Comparison of ENCODE assay signal across 10 cellular contexts in genomic region chr3:152320201-152320617, GRCh38. TPM values are rescaled to one million over a fixed set of nuclear protein-coding genes. Genes with fewer than 3 reads are reported as not detected.
DNase-seq lines count a peak whose midpoint lies in the region; ATAC-seq, FAIRE-seq and TF ChIP-seq lines count a peak whose summit lies in the region.
"Had no signal": no experiment of that assay in that cellular context is flagged by ENCODE, and none has a peak within 500 bp of the region (broad histone marks: within the 10 kb centered on the region; RNA-seq: fewer than 3 reads in every experiment).

No MANE protein-coding gene starts in this region.

- H3K4me1 ChIP-seq in A673 (ENCODE audit: insufficient read depth, low read length, poor library complexity, severe bottlenecking) = peaks cover 65% of the 10 kb centered on the region
- H3K4me1 ChIP-seq in K562 (replicated peaks in 1 of 2; ENCODE audit: control insufficient read depth in 2 of 2, insufficient read depth in 2 of 2, low read length in 2 of 2) = peaks cover 5 to 51% of the 10 kb centered on the region in 2 experiments; a peak in 3 of 5 replicates
- peaks cover 93% of the 10 kb centered on the region for H3K4me1 ChIP-seq in lower lobe of right lung
- H3K4me1 ChIP-seq in tibial nerve = peaks cover 0 to 100% (median 59%) of the 10 kb centered on the region in 4 donors
- H3K4me1 ChIP-seq: Caco-2 had no signal

- TF ChIP-seq POLR2A in K562 (conservative IDR thresholded peaks at IDR 0.05) = no peak
- no peak for TF ChIP-seq POLR2A in tibial nerve (IDR thresholded peaks at IDR 0.05)

- intact Hi-C loops in A673 (cut with micrococcal nuclease; ENCODE audit: unreplicated experiment) (no loop called here), K562 (cut with micrococcal nuclease) (loop anchor here (1.0 to 5.0 kb wide), 2 partner anchors 48 to 77 kb away; no protein-coding TSS in a partner anchor), lower lobe of right lung (cut with DNase I) (no loop called here)

- peak; percentile 91 for FAIRE-seq in K562 (lab: Jason Lieb, UNC)

- CTCF ChIA-PET in A673 (lab: Charles Lee) (no interaction called here), K562 (lab: Yijun Ruan, JAX; ENCODE audit: low intra/inter-chr PET ratio) (no interaction called here)

- H3K9me3 ChIP-seq in A673 (ENCODE audit: low read depth, low read length, poor library complexity, severe bottlenecking) = no peaks in the 10 kb centered on the region
- H3K9me3 ChIP-seq in K562 (replicated peaks; ENCODE audit: control insufficient read depth, insufficient read depth, low read depth, low read length) = no peaks in the 10 kb centered on the region
- H3K9me3 ChIP-seq in lower lobe of right lung = no peaks in the 10 kb centered on the region
- no peaks in the 10 kb centered on the region for H3K9me3 ChIP-seq in tibial nerve
- H3K9me3 ChIP-seq: Caco-2 had no signal

- no peaks in the 10 kb centered on the region for H3K9me1 ChIP-seq in K562 (ENCODE audit: control insufficient read depth, insufficient read depth, low read length)

- peak in 1 of 2 experiments; percentile 12; a peak in 1 of 4 replicates for TF ChIP-seq RAD21 in K562 (CRISPR knock-in tag; conservative IDR thresholded peaks at IDR 0.05 in 1 of 2, IDR thresholded peaks at IDR 0.05 in 1 of 2)

- H3K9ac ChIP-seq in K562 (ENCODE audit: insufficient read depth in 1 of 2, low read depth in 2 of 2, low read length in 2 of 2) = peak overlapping the region in 1 of 2 experiments; percentile 40; a peak in 2 of 4 replicates

- H3K27ac ChIP-seq in A673 (ENCODE audit: low read depth, low read length, poor library complexity, severe bottlenecking) = no peak overlapping the region
- H3K27ac ChIP-seq in K562 (ENCODE audit: extremely low read depth, low read depth, low read length) = peak overlapping the region; percentile 70
- no peak overlapping the region for H3K27ac ChIP-seq in lower lobe of right lung
- H3K27ac ChIP-seq in tibial nerve = peak overlapping the region in 2 of 4 donors; percentile 36 to 78

- TF ChIP-seq CTCF in A673 (conservative IDR thresholded peaks at IDR 0.05; ENCODE audit: low read depth, low read length) (no peak), K562 (IDR thresholded peaks at IDR 0.05 in 2 of 3, conservative IDR thresholded peaks at IDR 0.05 in 1 of 3; ENCODE audit: insufficient read depth in 2 of 3, low read depth in 1 of 3, low read length in 3 of 3) (peak in 1 of 3 experiments; percentile 10; a peak in 1 of 6 replicates), lower lobe of right lung (IDR thresholded peaks at IDR 0.05) (no peak), tibial nerve (IDR thresholded peaks at IDR 0.05) (no peak)

- TF ChIP-seq EP300 in K562 (IDR thresholded peaks at IDR 0.05; ENCODE audit: low read length) (peak; percentile 96), tibial nerve (IDR thresholded peaks at IDR 0.05) (peak in 1 of 2 donors; percentile 26)

- in situ Hi-C loops in KBM-7 (cut with MboI; ENCODE audit: low pct_unique_long_range_greater_than_20kb, low sequenced_read_pairs) = no loop called here
- in situ Hi-C loops in K562 (cut with MboI) = no loop called here

- POLR2A ChIA-PET in A673 (lab: Charles Lee; ENCODE audit: low non-redundant PET) (no interaction called here), K562 (lab: Yijun Ruan, JAX) (interaction anchor here (0.6 to 2.5 kb wide), 4 partner anchors 10 to 132 kb away, joined by 3 to 16 read pairs (median 3); no protein-coding TSS in a partner anchor)

- 4% methylated on average over 1 of the region's 1 CpG for whole genome bisulfite sequencing in K562 (ENCODE audit: insufficient coverage, low coverage, missing lambda C conversion rate)
- WGBS in tibial nerve, 2 donors = 23 to 36% methylated on average over 1 of the region's 1 CpG

- H3K36me3 ChIP-seq in A673 (ENCODE audit: insufficient read depth, low read length, poor library complexity, severe bottlenecking) = no peaks in the 10 kb centered on the region
- peaks cover 63% of the 10 kb centered on the region; the same call in 2 of the 3 replicates for H3K36me3 ChIP-seq in K562 (ENCODE audit: control insufficient read depth, insufficient read depth, low read length)
- no peaks in the 10 kb centered on the region for H3K36me3 ChIP-seq in lower lobe of right lung
- no peaks in the 10 kb centered on the region for H3K36me3 ChIP-seq in tibial nerve

- H4K20me1 ChIP-seq in K562 (replicated peaks; ENCODE audit: control insufficient read depth, insufficient read depth, low read length) = no peaks in the 10 kb centered on the region

- peak; percentile 75 for DNase-seq in A673 (ENCODE audit: low spot score)
- peak; percentile 24 for DNase-seq in KBM-7
- DNase-seq in K562 (ENCODE audit: extremely low read depth in 1 of 4, low spot score in 3 of 4) = peak; percentile 61 to 96 (median 77)
- no peak for DNase-seq in lower lobe of right lung
- no peak for DNase-seq in activated gamma-delta T cell (lab: John Stamatoyannopoulos, UW)
- no peak for DNase-seq in cortex of kidney (lab: John Stamatoyannopoulos, UW)
- no peak for DNase-seq in tibial nerve (ENCODE audit: low spot score in 2 of 2)
- DNase-seq: Caco-2, hypothalamus had no signal

- H3K27me3 ChIP-seq in A673 (replicated peaks; ENCODE audit: insufficient read depth, low read depth, low read length, poor library complexity) (no peaks in the 10 kb centered on the region), K562 (ENCODE audit: control insufficient read depth in 2 of 2, insufficient read depth in 2 of 2, low read length in 2 of 2) (no peaks in the 10 kb centered on the region), lower lobe of right lung (ENCODE audit: low read depth) (no peaks in the 10 kb centered on the region), tibial nerve (no peaks in the 10 kb centered on the region)

- ATAC-seq in K562 (peak; percentile 86), lower lobe of right lung (peak; percentile 32 to 49), GM21717 (IDR thresholded peaks at IDR 0.05; ENCODE audit: unreplicated experiment) (no peak)

- no peak overlapping the region for H3K4me2 ChIP-seq in K562 (ENCODE audit: insufficient read depth, low read length)

- BruUV-seq in A673 (replicated peaks; lab: Mats Ljungman, UMichigan) (no TSS peak), K562 (replicated peaks; lab: Mats Ljungman, UMichigan) (no TSS peak)

- H3K79me2 ChIP-seq in K562 (ENCODE audit: control insufficient read depth, insufficient read depth, low read length) = peaks cover 100% of the 10 kb centered on the region

- no peak overlapping the region for H2AFZ ChIP-seq in K562 (ENCODE audit: low read depth, low read length)

- no peak overlapping the region for H3K4me3 ChIP-seq in A673 (ENCODE audit: low read depth, low read length, poor library complexity, severe bottlenecking)
- H3K4me3 ChIP-seq in K562 = no peak overlapping the region
- H3K4me3 ChIP-seq in lower lobe of right lung = no peak overlapping the region
- no peak overlapping the region for H3K4me3 ChIP-seq in tibial nerve

TF ChIP-seq in K562, 482 proteins besides CTCF, POLR2A, EP300 and RAD21 (continues in another document):
- peak; percentile 31 for TF ChIP-seq TAF1 (IDR thresholded peaks at IDR 0.05; ENCODE audit: control insufficient read depth, extremely low read depth, insufficient read depth, low read length, severe bottlenecking)
- peak; percentile 97 for TF ChIP-seq ARID1B (IDR thresholded peaks at IDR 0.05)
- TF ChIP-seq ZNF175 (CRISPR knock-in tag; IDR thresholded peaks at IDR 0.05; ENCODE audit: low read depth) = 0 out of 2 replicates have a peak, but pooled peaks have one; percentile 55
- TF ChIP-seq HDAC8 (tag; IDR thresholded peaks at IDR 0.05) = no peak

RNA-seq across cellular contexts. Expression of gene MBNL1, which starts 51.5 kb away (rescaled TPM):
- total RNA-seq in A673 (2021) (99.6 and 117 TPM in 2 replicates), K562 (2014; rRNA removed) (240 and 243 TPM in 2 replicates), K562 (2014; rRNA removed; fragmentation: Illumina TruSeq; extraction: Trizol) (220 and 241 TPM in 2 replicates), K562 (2015; rRNA removed; fragmentation: Illumina TruSeq; extraction: Trizol) (220 and 243 TPM in 2 replicates), K562 (2021) (217 and 231 TPM in 2 replicates), lower lobe of right lung (235 TPM), tibial nerve (100 to 1,000 TPM; 353 to 653 (median 495) TPM)
- total RNA-seq in K562 (2011; cell fraction: chromatin; rRNA removed; ENCODE audit: low replicate concordance) = 337 and 524 TPM in 2 replicates
- total RNA-seq in K562 (2011; cell fraction: nucleolus; rRNA removed) = 154 and 188 TPM in 2 replicates
- 277 and 417 TPM in 2 replicates for total RNA-seq in K562 (2011; cell fraction: nucleoplasm; rRNA removed)
- polyA plus RNA-seq in K562 (2011; rRNA removed) (116 and 133 TPM in 2 replicates), K562 (2014; fragmentation: Illumina TruSeq; extraction: Trizol) (202 and 221 TPM in 2 replicates), K562 (2014; fragmentation: Nextera tagmentation; extraction: Ambion mirVana) (10 to 100 TPM; 70.3 to 87.3 TPM), K562 (2014; rRNA removed) (104 and 107 TPM in 2 replicates)
- polyA plus RNA-seq in K562 (2011; cell fraction: cytosol; rRNA removed) = 101 and 150 TPM in 2 replicates
- 108 and 135 TPM in 2 replicates for polyA plus RNA-seq in K562 (2011; cell fraction: nucleus; rRNA removed)
- 74.4 and 91.9 TPM in 2 replicates for polyA plus RNA-seq in K562 (2012)
- polyA minus RNA-seq in K562 (2011; rRNA and poly(A)+ RNA removed) = 431 and 448 TPM in 2 replicates
- 216 and 268 TPM in 2 replicates for polyA minus RNA-seq in K562 (2011; cell fraction: cytosol; rRNA and poly(A)+ RNA removed)
- polyA minus RNA-seq in K562 (2011; cell fraction: nucleus; rRNA and poly(A)+ RNA removed) = 326 and 485 TPM in 2 replicates

Comparison
In these comparisons a context has a peak if more than half of its experiments do, and no peak if none do; other contexts are left out.
1. DNase-seq: peak in A673 (single experiment), KBM-7 (single experiment) and K562 (4 of 4); none in lower lobe of right lung (single experiment), activated gamma-delta T cell (single experiment), cortex of kidney (single experiment) and tibial nerve (0 of 2).